ENCODE assay signal across 21 cellular contexts in the genomic region with DNA sequence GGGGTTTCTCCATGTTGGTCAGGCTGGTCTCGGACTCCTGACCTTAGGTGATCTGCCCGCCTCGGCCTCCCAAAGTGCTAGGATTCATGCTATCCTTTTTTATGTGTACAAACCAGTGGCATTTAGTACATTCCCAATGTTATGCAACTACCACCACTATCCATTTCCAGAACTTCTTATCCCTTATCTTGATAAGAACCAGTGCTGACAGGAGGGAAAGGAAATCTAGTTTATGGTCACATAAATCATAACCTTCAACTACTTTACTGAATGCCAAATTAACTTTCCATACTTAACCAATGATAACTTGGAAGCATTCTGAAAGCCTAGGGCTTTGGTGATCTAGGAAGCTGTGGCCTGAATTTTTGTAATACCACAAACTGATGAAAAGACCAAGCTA.
"Had no signal": no experiment of that assay in that cellular context is flagged by ENCODE, and none has a peak within 500 bp of the region (broad histone marks: within the 10 kb centered on the region; RNA-seq: fewer than 3 reads in every experiment).

No MANE protein-coding gene starts in this region.

- H3K4me1 Mint-ChIP-seq: immature natural killer cell, nephron had no signal

- H3K27me3 Mint-ChIP-seq: activated naive CD8-positive, alpha-beta T cell treated with anti-CD3 and anti-CD28 coated beads, Interleukin-2, amount 50 U/mL, for 24 hours; activated T-helper 17 cell treated with anti-CD3 and anti-CD28 coated beads, Interleukin-2, amount 50 U/mL, for 72 hours; progenitor cell of endocrine pancreas had no signal

- H3K4me1 ChIP-seq: right atrium auricular region, tibial artery, uterus had no signal

- H3K4me3 Mint-ChIP-seq: activated naive CD8-positive, alpha-beta T cell treated with anti-CD3 and anti-CD28 coated beads, Interleukin-2, amount 50 U/mL, for 24 hours; activated T-helper 17 cell treated with anti-CD3 and anti-CD28 coated beads, Interleukin-2, amount 50 U/mL, for 72 hours; immature natural killer cell; nephron had no signal

- H3K27me3 ChIP-seq: foreskin keratinocyte, right atrium auricular region, tibial artery, uterus had no signal

- H3K27ac Mint-ChIP-seq: activated naive CD8-positive, alpha-beta T cell treated with anti-CD3 and anti-CD28 coated beads, Interleukin-2, amount 50 U/mL, for 24 hours; activated T-helper 17 cell treated with anti-CD3 and anti-CD28 coated beads, Interleukin-2, amount 50 U/mL, for 72 hours; immature natural killer cell; nephron; progenitor cell of endocrine pancreas had no signal

- DNase-seq: activated CD4-positive, alpha-beta T cell treated with anti-CD3 and anti-CD28 coated beads, Interleukin-2, amount 50 U/mL, for 48 hours; activated CD4-positive, CD25-positive, alpha-beta regulatory T cell treated with anti-CD3 and anti-CD28 coated beads, Interleukin-2, amount 50 U/mL, for 72 hours; activated naive CD4-positive, alpha-beta T cell treated with Interleukin-2 at 50 U/mL for 16 hours; activated naive CD8-positive, alpha-beta T cell treated with anti-CD3 and anti-CD28 coated beads, Interleukin-2, amount 50 U/mL, for 24 hours; caudate nucleus; foreskin keratinocyte; head of caudate nucleus; immature natural killer cell; mesendoderm; occipital lobe; stimulated activated CD4-positive, alpha-beta T cell treated with anti-CD3 and anti-CD28 coated beads, Interleukin-4, amount 100 ng/mL, for 24 hours; stimulated activated naive CD4-positive, alpha-beta T cell; T1000; tibial artery; uterus had no signal

- ATAC-seq: activated naive CD8-positive, alpha-beta T cell treated with anti-CD3 and anti-CD28 coated beads, Interleukin-2, amount 50 U/mL, for 24 hours; activated T-helper 17 cell treated with anti-CD3 and anti-CD28 coated beads, Interleukin-2, amount 50 U/mL, for 72 hours; esophagus mucosa; foreskin keratinocyte had no signal

- H3K9me3 Mint-ChIP-seq: activated naive CD8-positive, alpha-beta T cell treated with anti-CD3 and anti-CD28 coated beads, Interleukin-2, amount 50 U/mL, for 24 hours; activated T-helper 17 cell treated with anti-CD3 and anti-CD28 coated beads, Interleukin-2, amount 50 U/mL, for 72 hours; immature natural killer cell; nephron had no signal

- H3K27ac ChIP-seq: foreskin keratinocyte, right atrium auricular region, skin epidermis, tibial artery, uterus had no signal

- H3K4me3 ChIP-seq: right atrium auricular region, skin epidermis, tibial artery, uterus had no signal

- H3K36me3 ChIP-seq: uterus had no signal

- H3K9me3 ChIP-seq: right atrium auricular region, tibial artery, uterus had no signal
